1 cellular context compared by ENCODE assay signal in the genomic region with DNA sequence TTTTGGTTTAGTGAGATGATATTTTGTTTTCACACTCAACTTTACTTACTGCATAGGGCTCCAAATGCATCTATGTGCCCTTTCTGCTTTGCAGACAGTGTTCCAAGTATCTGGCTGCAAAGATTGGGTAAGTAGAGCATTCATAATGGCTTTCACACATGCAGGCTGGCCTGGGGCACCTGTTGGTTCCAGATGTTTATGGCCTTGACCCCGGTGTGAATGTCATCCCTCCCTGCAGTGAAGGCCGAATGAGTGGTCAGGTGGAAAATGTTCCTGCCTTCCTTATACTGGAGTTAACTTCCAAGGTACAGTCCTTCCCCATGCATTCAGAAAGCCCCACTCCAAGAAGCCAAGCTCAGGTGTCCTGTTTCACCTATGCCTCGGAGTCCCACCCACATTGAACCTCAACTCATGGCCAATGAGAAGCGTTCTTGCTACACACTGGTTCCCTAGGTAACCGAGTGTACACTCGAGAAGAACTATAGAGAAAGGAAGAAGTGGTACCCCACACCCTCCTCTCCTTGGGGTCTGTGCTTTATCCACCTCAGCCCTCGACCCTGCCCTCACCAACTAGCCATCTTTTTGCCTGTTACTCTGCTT.
TF ChIP-seq lines count a peak whose summit lies in the region.

No MANE protein-coding gene starts in this region.

TF ChIP-seq in H1, 55 proteins besides CTCF, POLR2A, EP300 and RAD21 (continued from another document):
- no peak for TF ChIP-seq SUZ12 (IDR thresholded peaks at IDR 0.05; ENCODE audit: low read length)
